In the genomic region with DNA sequence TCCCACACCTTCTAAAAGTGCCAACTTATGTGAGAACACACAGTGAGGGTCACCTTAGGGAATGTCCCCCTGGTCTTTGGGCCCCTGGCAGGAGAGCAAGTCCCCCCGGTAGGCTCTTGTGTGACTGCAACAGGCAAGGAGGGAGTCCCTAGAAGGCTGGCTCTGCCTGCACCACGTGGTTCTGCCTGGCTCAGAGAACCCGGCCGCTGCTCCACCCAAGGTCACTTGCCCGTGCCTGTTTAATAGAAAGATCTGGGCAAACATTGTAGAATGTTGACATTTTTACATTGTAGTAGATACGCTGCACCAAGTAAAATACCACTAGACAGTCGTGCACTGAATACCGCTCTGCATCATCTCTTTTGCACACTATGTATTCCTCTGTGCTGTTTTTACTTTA, we compare ENCODE assay signal across 1 cellular context.
TF ChIP-seq lines count a peak whose summit lies in the region.

No MANE protein-coding gene starts in this region.

TF ChIP-seq in HepG2, 621 proteins besides CTCF, POLR2A, EP300 and RAD21:
- TF ChIP-seq, protein P1, sequence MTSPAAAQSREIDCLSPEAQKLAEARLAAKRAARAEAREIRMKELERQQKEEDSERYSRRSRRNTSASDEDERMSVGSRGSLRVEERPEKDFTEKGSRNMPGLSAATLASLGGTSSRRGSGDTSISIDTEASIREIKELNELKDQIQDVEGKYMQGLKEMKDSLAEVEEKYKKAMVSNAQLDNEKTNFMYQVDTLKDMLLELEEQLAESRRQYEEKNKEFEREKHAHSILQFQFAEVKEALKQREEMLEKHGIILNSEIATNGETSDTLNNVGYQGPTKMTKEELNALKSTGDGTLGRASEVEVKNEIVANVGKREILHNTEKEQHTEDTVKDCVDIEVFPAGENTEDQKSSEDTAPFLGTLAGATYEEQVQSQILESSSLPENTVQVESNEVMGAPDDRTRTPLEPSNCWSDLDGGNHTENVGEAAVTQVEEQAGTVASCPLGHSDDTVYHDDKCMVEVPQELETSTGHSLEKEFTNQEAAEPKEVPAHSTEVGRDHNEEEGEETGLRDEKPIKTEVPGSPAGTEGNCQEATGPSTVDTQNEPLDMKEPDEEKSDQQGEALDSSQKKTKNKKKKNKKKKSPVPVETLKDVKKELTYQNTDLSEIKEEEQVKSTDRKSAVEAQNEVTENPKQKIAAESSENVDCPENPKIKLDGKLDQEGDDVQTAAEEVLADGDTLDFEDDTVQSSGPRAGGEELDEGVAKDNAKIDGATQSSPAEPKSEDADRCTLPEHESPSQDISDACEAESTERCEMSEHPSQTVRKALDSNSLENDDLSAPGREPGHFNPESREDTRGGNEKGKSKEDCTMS (CRISPR knock-in tag; conservative IDR thresholded peaks at IDR 0.05): no peak
- TF ChIP-seq, protein P2, sequence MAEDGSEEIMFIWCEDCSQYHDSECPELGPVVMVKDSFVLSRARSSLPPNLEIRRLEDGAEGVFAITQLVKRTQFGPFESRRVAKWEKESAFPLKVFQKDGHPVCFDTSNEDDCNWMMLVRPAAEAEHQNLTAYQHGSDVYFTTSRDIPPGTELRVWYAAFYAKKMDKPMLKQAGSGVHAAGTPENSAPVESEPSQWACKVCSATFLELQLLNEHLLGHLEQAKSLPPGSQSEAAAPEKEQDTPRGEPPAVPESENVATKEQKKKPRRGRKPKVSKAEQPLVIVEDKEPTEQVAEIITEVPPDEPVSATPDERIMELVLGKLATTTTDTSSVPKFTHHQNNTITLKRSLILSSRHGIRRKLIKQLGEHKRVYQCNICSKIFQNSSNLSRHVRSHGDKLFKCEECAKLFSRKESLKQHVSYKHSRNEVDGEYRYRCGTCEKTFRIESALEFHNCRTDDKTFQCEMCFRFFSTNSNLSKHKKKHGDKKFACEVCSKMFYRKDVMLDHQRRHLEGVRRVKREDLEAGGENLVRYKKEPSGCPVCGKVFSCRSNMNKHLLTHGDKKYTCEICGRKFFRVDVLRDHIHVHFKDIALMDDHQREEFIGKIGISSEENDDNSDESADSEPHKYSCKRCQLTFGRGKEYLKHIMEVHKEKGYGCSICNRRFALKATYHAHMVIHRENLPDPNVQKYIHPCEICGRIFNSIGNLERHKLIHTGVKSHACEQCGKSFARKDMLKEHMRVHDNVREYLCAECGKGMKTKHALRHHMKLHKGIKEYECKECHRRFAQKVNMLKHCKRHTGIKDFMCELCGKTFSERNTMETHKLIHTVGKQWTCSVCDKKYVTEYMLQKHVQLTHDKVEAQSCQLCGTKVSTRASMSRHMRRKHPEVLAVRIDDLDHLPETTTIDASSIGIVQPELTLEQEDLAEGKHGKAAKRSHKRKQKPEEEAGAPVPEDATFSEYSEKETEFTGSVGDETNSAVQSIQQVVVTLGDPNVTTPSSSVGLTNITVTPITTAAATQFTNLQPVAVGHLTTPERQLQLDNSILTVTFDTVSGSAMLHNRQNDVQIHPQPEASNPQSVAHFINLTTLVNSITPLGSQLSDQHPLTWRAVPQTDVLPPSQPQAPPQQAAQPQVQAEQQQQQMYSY (CRISPR knock-in tag; IDR thresholded peaks at IDR 0.05): no peak
- TF ChIP-seq KLF13 (CRISPR knock-in tag; IDR thresholded peaks at IDR 0.05): no peak
- no peak for TF ChIP-seq PCBP2 (optimal IDR thresholded peaks at IDR 0.05; ENCODE audit: low read depth, low read length, poor library complexity, severe bottlenecking)
- TF ChIP-seq, protein P3, sequence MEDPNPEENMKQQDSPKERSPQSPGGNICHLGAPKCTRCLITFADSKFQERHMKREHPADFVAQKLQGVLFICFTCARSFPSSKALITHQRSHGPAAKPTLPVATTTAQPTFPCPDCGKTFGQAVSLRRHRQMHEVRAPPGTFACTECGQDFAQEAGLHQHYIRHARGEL (CRISPR knock-in tag; IDR thresholded peaks at IDR 0.05): no peak
- TF ChIP-seq BCL6 (CRISPR knock-in tag; IDR thresholded peaks at IDR 0.05): peak; percentile 78
- TF ChIP-seq GATA4 (IDR thresholded peaks at IDR 0.05; ENCODE audit: borderline replicate concordance, low read depth): no peak
